14 cellular contexts compared by ENCODE assay signal in the genomic region with DNA sequence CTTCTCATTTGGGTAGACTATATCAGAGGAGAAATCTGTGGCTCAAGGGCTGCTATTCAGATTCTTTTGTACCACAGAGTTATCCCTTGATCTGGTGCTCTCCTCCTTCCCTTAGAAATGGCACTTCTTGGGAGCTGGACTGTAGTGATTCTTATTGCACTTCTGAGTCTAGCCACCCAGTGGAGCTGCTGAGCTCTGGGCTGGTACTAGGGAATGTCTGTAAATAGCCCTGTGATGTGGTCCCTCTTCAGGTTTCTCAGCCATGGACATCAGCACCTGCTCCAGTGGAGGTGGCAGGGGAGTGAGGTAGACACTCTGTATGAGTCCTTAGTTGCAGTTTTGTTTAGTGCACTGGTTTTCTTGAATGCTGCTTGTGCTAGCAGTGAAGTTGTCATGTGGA.
DNase-seq lines count a peak whose midpoint lies in the region; ATAC-seq and TF ChIP-seq lines count a peak whose summit lies in the region.
"Had no signal": no experiment of that assay in that cellular context is flagged by ENCODE, and none has a peak within 500 bp of the region (broad histone marks: within the 10 kb centered on the region; RNA-seq: fewer than 3 reads in every experiment).

No MANE protein-coding gene starts in this region.

- H3K27me3 ChIP-seq in left ventricle myocardium inferior (ENCODE audit: low read depth), result no peaks in the 10 kb centered on the region
- H3K27me3 ChIP-seq in Peyer's patch, result no peaks in the 10 kb centered on the region
- H3K27me3 ChIP-seq: SJSA1 had no signal

- H3K4me3 ChIP-seq in left ventricle myocardium inferior, result no peak overlapping the region
- H3K4me3 ChIP-seq in Peyer's patch, result no peak overlapping the region
- H3K4me3 ChIP-seq: SJSA1 had no signal

- no peaks in the 10 kb centered on the region for H3K4me1 ChIP-seq in left ventricle myocardium inferior
- H3K4me1 ChIP-seq in Peyer's patch, result no peaks in the 10 kb centered on the region
- H3K4me1 ChIP-seq: SJSA1 had no signal

- TF ChIP-seq POLR2A in Peyer's patch (IDR thresholded peaks at IDR 0.05), result no peak

- DNase-seq in ELF-1 (ENCODE audit: low read depth, low spot score) (peak; percentile 73), RPMI8226 (peak; percentile 40), islet precursor cell (peak; percentile 69), left ventricle myocardium inferior (no peak), Peyer's patch (no peak)
- DNase-seq: activated CD4-positive, alpha-beta T cell treated with anti-CD3 and anti-CD28 coated beads, Interleukin-2, amount 50 U/mL, for 4 hours; DMS153; GOT3; NCI-H1417 treated with DMSO at 0.1 percent for 48 hours; nucleus accumbens had no signal

- ATAC-seq in HG02870 (IDR thresholded peaks at IDR 0.05; ENCODE audit: unreplicated experiment), result peak; percentile 47
- no peak for ATAC-seq in GM21529 (IDR thresholded peaks at IDR 0.05; ENCODE audit: unreplicated experiment)
- no peak for ATAC-seq in HG03175 (IDR thresholded peaks at IDR 0.05; ENCODE audit: unreplicated experiment)

- H3K27ac ChIP-seq in left ventricle myocardium inferior (replicated peaks), result no peak overlapping the region
- no peak overlapping the region for H3K27ac ChIP-seq in Peyer's patch
- H3K27ac ChIP-seq: SJSA1 had no signal

- H3K36me3 ChIP-seq in left ventricle myocardium inferior, result no peaks in the 10 kb centered on the region
- no peaks in the 10 kb centered on the region for H3K36me3 ChIP-seq in Peyer's patch
- H3K36me3 ChIP-seq: SJSA1 had no signal

- TF ChIP-seq CTCF in left ventricle myocardium inferior (IDR thresholded peaks at IDR 0.05; ENCODE audit: borderline replicate concordance), result no peak
- no peak for TF ChIP-seq CTCF in Peyer's patch (IDR thresholded peaks at IDR 0.05)

- H3K9me3 ChIP-seq in left ventricle myocardium inferior (replicated peaks) (peaks cover 17% of the 10 kb centered on the region), Peyer's patch (no peaks in the 10 kb centered on the region)
- H3K9me3 ChIP-seq: SJSA1 had no signal

- intact Hi-C loops in left ventricle myocardium inferior (cut with micrococcal nuclease), result no loop called here

Comparison
In these comparisons a context has a peak if more than half of its experiments do, and no peak if none do; other contexts are left out.
1. DNase-seq: peak in ELF-1 (single experiment), RPMI8226 (single experiment) and islet precursor cell (single experiment); none in left ventricle myocardium inferior (single experiment) and Peyer's patch (0 of 3).